ENCODE assay signal across 8 cellular contexts in genomic region chr6:43771858-43772570, GRCh38. TPM values are rescaled to one million over a fixed set of nuclear protein-coding genes. Genes with fewer than 3 reads are reported as not detected.
DNase-seq lines count a peak whose midpoint lies in the region; ATAC-seq, FAIRE-seq and TF ChIP-seq lines count a peak whose summit lies in the region.

No MANE protein-coding gene starts in this region.

- H3K4me3 ChIP-seq in GM12878 (peak overlapping the region; percentile 98), iPS-20b (ENCODE audit: low read length) (peak overlapping the region; percentile 98), skeletal muscle satellite cell (ENCODE audit: low read length) (peak overlapping the region; percentile 93)

- no peak for TF ChIP-seq CTCF in GM12878 (IDR thresholded peaks at IDR 0.05 in 2 of 3, conservative IDR thresholded peaks at IDR 0.05 in 1 of 3; ENCODE audit: control insufficient read depth in 2 of 3, extremely low read depth in 1 of 3, insufficient read depth in 1 of 3, low read depth in 3 of 3, low read length in 3 of 3)

- in situ Hi-C loops in GM12878 (cut with MboI) = loop anchor here (5.0 kb wide), 2 partner anchors 230 to 300 kb away; no protein-coding TSS in a partner anchor

- H3K9ac ChIP-seq in GM12878 (ENCODE audit: control insufficient read depth, insufficient read depth, low read length) (peak overlapping the region; percentile 90), iPS-20b (ENCODE audit: low read depth, low read length) (peak overlapping the region; percentile 97), skeletal muscle satellite cell (ENCODE audit: low read depth, low read length) (peak overlapping the region; percentile 87)

- peaks cover 72% of the 10 kb centered on the region for H3K79me2 ChIP-seq in GM12878 (ENCODE audit: control insufficient read depth, insufficient read depth, low read length)

- CTCF ChIA-PET in GM12878 (lab: Yijun Ruan, JAX) = interaction anchor here (1.0 to 5.9 kb wide), 15 partner anchors 13 to 324 kb away, joined by 3 to 70 read pairs (median 26); no protein-coding TSS in a partner anchor

- no peak overlapping the region for H3K27ac Mint-ChIP-seq in T-helper 17 cell

- intact Hi-C loops in GM12878 (cut with micrococcal nuclease; ENCODE audit: unreplicated experiment) = loop anchor here (5.0 kb wide), 1 partner anchor 180 kb away; no protein-coding TSS in a partner anchor

- FAIRE-seq in GM12878 (lab: Jason Lieb, UNC) = no peak

- peaks cover 22% of the 10 kb centered on the region for H3K4me1 Mint-ChIP-seq in T-helper 17 cell

- H3K27me3 Mint-ChIP-seq in T-helper 17 cell = peaks cover 19% of the 10 kb centered on the region

- H3K27ac ChIP-seq in GM12878 (ENCODE audit: control insufficient read depth, insufficient read depth) (peak overlapping the region; percentile 88), iPS-20b (ENCODE audit: low read length) (peak overlapping the region; percentile 54)

- 0 out of 2 replicates have a peak overlapping the region, but pooled peaks have one; percentile 34 for H2AFZ ChIP-seq in GM12878 (ENCODE audit: control insufficient read depth, low read depth, low read length)

- ATAC-seq in HG03342 (IDR thresholded peaks at IDR 0.05; ENCODE audit: unreplicated experiment) (peak; percentile 32), T-helper 17 cell (no peak), GM12878 (peak; percentile 47), GM18909 (IDR thresholded peaks at IDR 0.05; ENCODE audit: poor library complexity, unreplicated experiment) (no peak)

- H4K20me1 ChIP-seq in GM12878 (ENCODE audit: control insufficient read depth, insufficient read depth) = peaks cover 10% of the 10 kb centered on the region; the same call in 1 of the 2 replicates

- peak overlapping the region; percentile 80 for H3K4me2 ChIP-seq in GM12878 (ENCODE audit: control insufficient read depth, insufficient read depth)
- H3K4me2 ChIP-seq in skeletal muscle satellite cell (ENCODE audit: low read length) = peak overlapping the region; percentile 97

- H3K36me3 Mint-ChIP-seq in T-helper 17 cell (ENCODE audit: low read depth) = no peaks in the 10 kb centered on the region

- POLR2A ChIA-PET in GM12878 (lab: Charles Lee) = interaction anchor here (0.9 to 3.1 kb wide), 6 partner anchors 47 to 309 kb away, joined by 3 to 12 read pairs (median 6); no protein-coding TSS in a partner anchor

- peaks cover 3 to 8% of the 10 kb centered on the region in 2 experiments; a peak in 3 of 4 replicates for H3K36me3 ChIP-seq in GM12878 (ENCODE audit: control insufficient read depth in 2 of 2, insufficient read depth in 2 of 2, low read length in 1 of 2)
- H3K36me3 ChIP-seq in iPS-20b (ENCODE audit: insufficient read depth, low read depth, low read length) = peaks cover 15% of the 10 kb centered on the region
- peaks cover 11% of the 10 kb centered on the region for H3K36me3 ChIP-seq in skeletal muscle satellite cell (ENCODE audit: insufficient read depth, low read length)

- BruUV-seq in GM12878 (replicated peaks; lab: Mats Ljungman, UMichigan) = no TSS peak

- 3% methylated on average over 31 of the region's 48 CpGs for WGBS in GM12878 (ENCODE audit: insufficient coverage, insufficient replicate concordance, low lambda C conversion rate, missing lambda C conversion rate)

- TF ChIP-seq EP300 in GM12878 (IDR thresholded peaks at IDR 0.05; ENCODE audit: borderline replicate concordance in 1 of 2, control insufficient read depth in 1 of 2, low read depth in 2 of 2, low read length in 2 of 2) = no peak

- RAD21 ChIA-PET in GM12878 (lab: Charles Lee; ENCODE audit: unreplicated experiment) = interaction anchor here (1.0 to 5.4 kb wide), 9 partner anchors 32 to 307 kb away, joined by 3 to 54 read pairs (median 13); no protein-coding TSS in a partner anchor

- H3K27me3 ChIP-seq in GM12878 (replicated peaks in 1 of 2; ENCODE audit: control insufficient read depth in 2 of 2, insufficient read depth in 2 of 2, low read length in 1 of 2) (no peaks in the 10 kb centered on the region), iPS-20b (ENCODE audit: insufficient read depth, low read length) (peaks cover 7% of the 10 kb centered on the region; the same call in 1 of the 2 replicates), skeletal muscle satellite cell (ENCODE audit: control insufficient read depth, insufficient read depth, low read length) (no peaks in the 10 kb centered on the region)

- H3K4me1 ChIP-seq in GM12878 (ENCODE audit: control insufficient read depth, insufficient read depth, low read length) (peaks cover 28% of the 10 kb centered on the region), iPS-20b (ENCODE audit: insufficient read depth, low read length) (peaks cover 35% of the 10 kb centered on the region), skeletal muscle satellite cell (ENCODE audit: control insufficient read depth, insufficient read depth, low read length) (peaks cover 44% of the 10 kb centered on the region)

- peak overlapping the region; percentile 90 for H3K4me3 Mint-ChIP-seq in T-helper 17 cell

- no peak for TF ChIP-seq RAD21 in GM12878 (IDR thresholded peaks at IDR 0.05; ENCODE audit: insufficient read depth, low read depth, low read length)

- peak; percentile 55 for TF ChIP-seq POLR2A in GM12878 (IDR thresholded peaks at IDR 0.05; ENCODE audit: low read depth, low read length)

- peak; percentile 26 for DNase-seq in DMS114 treated with DMSO at 0.1 percent for 48 hours (lab: John Stamatoyannopoulos, UW; ENCODE audit: unreplicated experiment)
- DNase-seq in T-helper 17 cell = peak in 1 of 3 donors; percentile 12
- DNase-seq in GM12878 (ENCODE audit: low read depth, low spot score) = no peak
- no peak for DNase-seq in cortex of kidney (lab: John Stamatoyannopoulos, UW)

- H3K9me3 ChIP-seq in T-helper 17 cell (ENCODE audit: control insufficient read depth, low read length, poor library complexity, severe bottlenecking) = no peaks in the 10 kb centered on the region
- no peaks in the 10 kb centered on the region for H3K9me3 ChIP-seq in GM12878 (replicated peaks; ENCODE audit: control insufficient read depth, insufficient read depth, low read length)
- no peaks in the 10 kb centered on the region for H3K9me3 ChIP-seq in iPS-20b (ENCODE audit: insufficient read depth, low read depth, low read length)
- H3K9me3 ChIP-seq in skeletal muscle satellite cell (replicated peaks; ENCODE audit: low read length) = no peaks in the 10 kb centered on the region

- SMC1A ChIA-PET in GM12878 (lab: Charles Lee; ENCODE audit: uncharacterized antibody, unreplicated experiment) = interaction anchor here (0.8 to 5.9 kb wide), 5 partner anchors 47 to 307 kb away, joined by 3 to 53 read pairs (median 18); no protein-coding TSS in a partner anchor

TF ChIP-seq in GM12878, 131 proteins besides CTCF, POLR2A, EP300 and RAD21 (continues in another document):
- TF ChIP-seq, protein P1, sequence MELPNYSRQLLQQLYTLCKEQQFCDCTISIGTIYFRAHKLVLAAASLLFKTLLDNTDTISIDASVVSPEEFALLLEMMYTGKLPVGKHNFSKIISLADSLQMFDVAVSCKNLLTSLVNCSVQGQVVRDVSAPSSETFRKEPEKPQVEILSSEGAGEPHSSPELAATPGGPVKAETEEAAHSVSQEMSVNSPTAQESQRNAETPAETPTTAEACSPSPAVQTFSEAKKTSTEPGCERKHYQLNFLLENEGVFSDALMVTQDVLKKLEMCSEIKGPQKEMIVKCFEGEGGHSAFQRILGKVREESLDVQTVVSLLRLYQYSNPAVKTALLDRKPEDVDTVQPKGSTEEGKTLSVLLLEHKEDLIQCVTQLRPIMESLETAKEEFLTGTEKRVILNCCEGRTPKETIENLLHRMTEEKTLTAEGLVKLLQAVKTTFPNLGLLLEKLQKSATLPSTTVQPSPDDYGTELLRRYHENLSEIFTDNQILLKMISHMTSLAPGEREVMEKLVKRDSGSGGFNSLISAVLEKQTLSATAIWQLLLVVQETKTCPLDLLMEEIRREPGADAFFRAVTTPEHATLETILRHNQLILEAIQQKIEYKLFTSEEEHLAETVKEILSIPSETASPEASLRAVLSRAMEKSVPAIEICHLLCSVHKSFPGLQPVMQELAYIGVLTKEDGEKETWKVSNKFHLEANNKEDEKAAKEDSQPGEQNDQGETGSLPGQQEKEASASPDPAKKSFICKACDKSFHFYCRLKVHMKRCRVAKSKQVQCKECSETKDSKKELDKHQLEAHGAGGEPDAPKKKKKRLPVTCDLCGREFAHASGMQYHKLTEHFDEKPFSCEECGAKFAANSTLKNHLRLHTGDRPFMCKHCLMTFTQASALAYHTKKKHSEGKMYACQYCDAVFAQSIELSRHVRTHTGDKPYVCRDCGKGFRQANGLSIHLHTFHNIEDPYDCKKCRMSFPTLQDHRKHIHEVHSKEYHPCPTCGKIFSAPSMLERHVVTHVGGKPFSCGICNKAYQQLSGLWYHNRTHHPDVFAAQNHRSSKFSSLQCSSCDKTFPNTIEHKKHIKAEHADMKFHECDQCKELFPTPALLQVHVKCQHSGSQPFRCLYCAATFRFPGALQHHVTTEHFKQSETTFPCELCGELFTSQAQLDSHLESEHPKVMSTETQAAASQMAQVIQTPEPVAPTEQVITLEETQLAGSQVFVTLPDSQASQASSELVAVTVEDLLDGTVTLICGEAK (IDR thresholded peaks at IDR 0.05; ENCODE audit: borderline replicate concordance) = no peak
- 0 out of 2 replicates have a peak, but pooled peaks have one; percentile 12 for TF ChIP-seq CREM (IDR thresholded peaks at IDR 0.05; ENCODE audit: low read depth)
- no peak for TF ChIP-seq MYB (IDR thresholded peaks at IDR 0.05; ENCODE audit: borderline replicate concordance, low read depth, low read length)
- TF ChIP-seq BHLHE40 (IDR thresholded peaks at IDR 0.05; ENCODE audit: borderline replicate concordance in 1 of 2, low read depth in 2 of 2, low read length in 1 of 2) = no peak

RNA-seq across cellular contexts. Expression of gene VEGFA, which starts 2.0 kb away (rescaled TPM):
- total RNA-seq in T-helper 17 cell (1 to 10 TPM; 5.6 to 6.3 TPM), GM12878 (2014; rRNA removed) (23.2 and 26.8 TPM in 2 replicates), GM12878 (2014; rRNA removed; fragmentation: Illumina TruSeq; extraction: Trizol) (11.1 and 11.4 TPM in 2 replicates), GM12878 (2021) (24.5 and 29.5 TPM in 2 replicates)
- total RNA-seq in GM12878 (2013; cell fraction: nucleolus; rRNA removed) = 183 and 202 TPM in 2 replicates
- 53.3 TPM for polyA plus RNA-seq in GM12878 (2011; ENCODE audit: low read depth)
- polyA plus RNA-seq in GM12878 (2011; rRNA removed) (86.0 and 140 TPM in 2 replicates), GM12878 (2014; fragmentation: Illumina TruSeq; extraction: Trizol) (18.1 and 22.4 TPM in 2 replicates), GM12878 (2014; fragmentation: Nextera tagmentation; extraction: Ambion mirVana) (1 to 10 TPM; 2.9 to 4.3 TPM), GM12878 (2014; rRNA removed) (25.6 and 27.2 TPM in 2 replicates), GM12878 (2016; fragmentation: Nextera tagmentation; extraction: Ambion mirVana) (1 to 10 TPM in 1 of 2 experiments, under 1 TPM in 1; 0.96 to 1.3 TPM)
- polyA plus RNA-seq in GM12878 (2011; cell fraction: cytosol; rRNA removed) = 139 and 149 TPM in 2 replicates
- 331 and 548 TPM in 2 replicates for polyA plus RNA-seq in GM12878 (2011; cell fraction: nucleus; rRNA removed)
- 77.6 and 104 TPM in 2 replicates for polyA plus RNA-seq in GM12878 (2012)
- 232 and 237 TPM in 2 replicates for polyA minus RNA-seq in GM12878 (2011; rRNA and poly(A)+ RNA removed)
- polyA minus RNA-seq in GM12878 (2011; cell fraction: cytosol; rRNA and poly(A)+ RNA removed) = 38.4 and 39.6 TPM in 2 replicates
- polyA minus RNA-seq in GM12878 (2011; cell fraction: nucleus; rRNA and poly(A)+ RNA removed) = 127 and 145 TPM in 2 replicates
- 135 and 169 TPM in 2 replicates for total RNA-seq in skeletal muscle satellite cell (2012; rRNA removed)

Comparison
In these comparisons a context has a peak if more than half of its experiments do, and no peak if none do; other contexts are left out.
1. ATAC-seq: peak in HG03342 (single experiment) and GM12878 (single experiment); none in T-helper 17 cell (single experiment) and GM18909 (single experiment).
2. Peak in every context shown above with its lines, with median percentiles within 50 percentile points of each other: H3K4me3 ChIP-seq and H3K9ac ChIP-seq.